In genomic region chr3:160941885-160942494, GRCh38 we compare ENCODE assay signal across 8 cellular contexts.
DNase-seq lines count a peak whose midpoint lies in the region; ATAC-seq and TF ChIP-seq lines count a peak whose summit lies in the region.

No MANE protein-coding gene starts in this region.

- no peak for TF ChIP-seq POLR2A in thyroid gland (IDR thresholded peaks at IDR 0.05)

- H3K9ac ChIP-seq in neural cell (ENCODE audit: low read length) = no peak overlapping the region

- TF ChIP-seq EP300 in neural cell (conservative IDR thresholded peaks at IDR 0.05; ENCODE audit: poor library complexity, severe bottlenecking) = peak; percentile 13

- no peaks in the 10 kb centered on the region for H3K27me3 Mint-ChIP-seq in CD14-positive monocyte (ENCODE audit: low read depth in 3 of 3)

- H3K9me2 ChIP-seq in neural cell (ENCODE audit: insufficient read depth, low read length) = no peaks in the 10 kb centered on the region

- H3K36me3 Mint-ChIP-seq in CD14-positive monocyte = peaks cover 2 to 5% of the 10 kb centered on the region in 2 donors

- peak; percentile 92 for TF ChIP-seq CTCF in CD14-positive monocyte (IDR thresholded peaks at IDR 0.05)
- peak; percentile 88 for TF ChIP-seq CTCF in epithelial cell of proximal tubule (conservative IDR thresholded peaks at IDR 0.05; ENCODE audit: low read depth, low read length)
- TF ChIP-seq CTCF in neural cell (IDR thresholded peaks at IDR 0.05; ENCODE audit: poor library complexity, severe bottlenecking) = peak; percentile 88
- TF ChIP-seq CTCF in thyroid gland (IDR thresholded peaks at IDR 0.05) = peak; percentile 63 to 95 (median 86)

- WGBS in thyroid gland, 2 donors = 39 to 43% methylated on average over 5 of the region's 5 CpGs

- no peak overlapping the region for H3K4me3 ChIP-seq in epithelial cell of proximal tubule (ENCODE audit: low read depth, low read length)
- no peak overlapping the region for H3K4me3 ChIP-seq in neural cell (ENCODE audit: low read length)
- H3K4me3 ChIP-seq in thyroid gland (replicated peaks in 1 of 3) = no peak overlapping the region

- no peaks in the 10 kb centered on the region for H3F3A ChIP-seq in neural cell (ENCODE audit: insufficient read depth, low read length, poor library complexity, severe bottlenecking)

- intact Hi-C loops in CD14-positive monocyte (cut with micrococcal nuclease) = loop anchor here (2.0 kb wide), 1 partner anchor 235 kb away; no protein-coding TSS in a partner anchor
- intact Hi-C loops in thyroid gland (cut with DNase I) = loop anchor here (5.0 kb wide), 1 partner anchor 235 kb away; no protein-coding TSS in a partner anchor

- H3K27ac ChIP-seq in neural cell (ENCODE audit: low read length) (no peak overlapping the region), thyroid gland (no peak overlapping the region)

- TF ChIP-seq RAD21 in neural cell (conservative IDR thresholded peaks at IDR 0.05) = peak; percentile 92

- H4K20me1 ChIP-seq in neural cell (ENCODE audit: insufficient read depth) = no peaks in the 10 kb centered on the region

- H3K9me3 ChIP-seq in neural cell (ENCODE audit: low read length) (no peaks in the 10 kb centered on the region), thyroid gland (no peaks in the 10 kb centered on the region)

- peaks cover 7% of the 10 kb centered on the region for H3K4me1 Mint-ChIP-seq in CD14-positive monocyte

- H3K36me3 ChIP-seq in neural cell (ENCODE audit: insufficient read depth, low read length) = no peaks in the 10 kb centered on the region
- H3K36me3 ChIP-seq in thyroid gland = no peaks in the 10 kb centered on the region

- H3K27ac Mint-ChIP-seq in CD14-positive monocyte = no peak overlapping the region

- peaks cover 0 to 3% of the 10 kb centered on the region in 2 donors for H3K4me1 ChIP-seq in thyroid gland

- H3K4me2 ChIP-seq in neural cell (ENCODE audit: low read length) = no peak overlapping the region

- H3K79me2 ChIP-seq in neural cell (replicated peaks; ENCODE audit: insufficient read depth, low read length) = no peaks in the 10 kb centered on the region

- peaks cover 0 to 12% (median 9%) of the 10 kb centered on the region in 7 donors for H3K9me3 Mint-ChIP-seq in CD14-positive monocyte

- no peak overlapping the region for H3K4me3 Mint-ChIP-seq in CD14-positive monocyte

- peak; percentile 88 for ATAC-seq in GM21381 (IDR thresholded peaks at IDR 0.05; ENCODE audit: unreplicated experiment)

- no peak overlapping the region for H2AFZ ChIP-seq in neural cell (ENCODE audit: low read depth, low read length)

- H3K27me3 ChIP-seq in neural cell (ENCODE audit: insufficient read depth, low read depth, low read length) (no peaks in the 10 kb centered on the region), thyroid gland (no peaks in the 10 kb centered on the region)

- DNase-seq in CD14-positive monocyte (ENCODE audit: low spot score) (no peak), HPDE6-E6E7 (ENCODE audit: extremely low spot score) (peak; percentile 29), epithelial cell of proximal tubule (ENCODE audit: low read depth) (peak; percentile 30), thyroid gland (peak; percentile 75 to 77), NCI-H748 treated with DMSO at 0.1 percent for 48 hours (lab: John Stamatoyannopoulos, UW) (no peak)
- DNase-seq in activated CD8-positive, alpha-beta memory T cell treated with anti-CD3 and anti-CD28 coated beads for 1 hour (ENCODE audit: extremely low read depth in 1 of 2, low read depth in 1 of 2) = peak; percentile 21 to 42

TF ChIP-seq in neural cell, 6 proteins besides CTCF, POLR2A, EP300 and RAD21:
- TF ChIP-seq POLR2AphosphoS5 (IDR thresholded peaks at IDR 0.05) (no peak), SMC3 (conservative IDR thresholded peaks at IDR 0.05; ENCODE audit: poor library complexity) (peak; percentile 96)

Comparison
In these comparisons a context has a peak if more than half of its experiments do, and no peak if none do; other contexts are left out.
1. DNase-seq: peak in HPDE6-E6E7 (single experiment), activated CD8-positive, alpha-beta memory T cell treated with anti-CD3 and anti-CD28 coated beads for 1 hour (2 of 2), epithelial cell of proximal tubule (single experiment) and thyroid gland (2 of 2); none in CD14-positive monocyte (single experiment) and NCI-H748 treated with DMSO at 0.1 percent for 48 hours (single experiment).
2. Peak in every context shown above with its lines, with median percentiles within 50 percentile points of each other: CTCF ChIP-seq.